9 cellular contexts compared by ENCODE assay signal in the genomic region with DNA sequence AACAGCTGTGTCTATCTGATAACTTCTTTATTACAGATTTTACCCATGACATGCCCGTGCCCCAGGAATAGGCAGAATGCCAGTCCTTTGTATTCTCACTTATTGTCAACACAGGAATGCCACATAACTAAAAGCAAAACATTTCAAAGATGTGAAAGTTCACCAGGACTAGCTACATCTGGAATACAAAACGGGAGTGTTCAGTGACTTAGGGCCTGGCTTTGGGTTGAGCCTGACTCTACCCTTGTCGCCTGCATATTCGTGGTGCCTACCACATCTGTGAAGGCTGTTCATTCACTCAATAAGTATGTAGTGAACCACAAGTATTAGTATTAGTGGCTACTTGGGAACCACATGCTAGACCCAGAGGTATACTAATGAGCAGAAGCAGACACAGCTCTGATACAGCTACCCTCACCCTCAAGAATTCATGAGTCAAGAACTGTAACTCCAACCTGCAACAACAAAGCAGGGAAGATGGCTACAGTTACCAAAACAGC. TPM values are rescaled to one million over a fixed set of nuclear protein-coding genes. Genes with fewer than 3 reads are reported as not detected.
A peak's percentile ranks its signal among the peaks of the same experiment; 100 is the strongest.
DNase-seq lines count a peak whose midpoint lies in the region; ATAC-seq and TF ChIP-seq lines count a peak whose summit lies in the region.
"Had no signal": no experiment of that assay in that cellular context is flagged by ENCODE, and none has a peak within 500 bp of the region (broad histone marks: within the 10 kb centered on the region; RNA-seq: fewer than 3 reads in every experiment).

No MANE protein-coding gene starts in this region.

- H3K4me2 ChIP-seq in trophoblast cell (ENCODE audit: low read length): no peak overlapping the region

- H3K18ac ChIP-seq in trophoblast cell (ENCODE audit: low read length): no peak overlapping the region

- H3K79me1 ChIP-seq in trophoblast cell (ENCODE audit: low read length): no peaks in the 10 kb centered on the region

- H3K4me3 ChIP-seq in AG04450 (ENCODE audit: low read depth, low read length) (no peak overlapping the region), astrocyte of the spinal cord (ENCODE audit: low read depth, low read length) (no peak overlapping the region), trophoblast cell (ENCODE audit: low read depth, low read length) (no peak overlapping the region)
- H3K4me3 ChIP-seq: cardiac muscle cell had no signal

- H4K8ac ChIP-seq in trophoblast cell (ENCODE audit: low read depth, low read length): no peak overlapping the region

- CTCF ChIA-PET in AG04450 (lab: Charles Lee): interaction anchor here (1.2 kb wide), 1 partner anchor 153 kb away, joined by 3 read pairs; no protein-coding TSS in a partner anchor

- no peak overlapping the region for H3K4ac ChIP-seq in trophoblast cell (ENCODE audit: low read depth, low read length)

- H3K14ac ChIP-seq in trophoblast cell (ENCODE audit: low read length): no peak overlapping the region

- no peaks in the 10 kb centered on the region for H3K9me3 ChIP-seq in AG04450 (ENCODE audit: control insufficient read depth, insufficient read depth, low read length)
- no peaks in the 10 kb centered on the region for H3K9me3 ChIP-seq in trophoblast cell (ENCODE audit: insufficient read depth, low read depth, low read length)

- no peaks in the 10 kb centered on the region for H3K36me3 ChIP-seq in trophoblast cell (ENCODE audit: control insufficient read depth in 1 of 2, insufficient read depth in 2 of 2, low read length in 2 of 2)
- H3K36me3 ChIP-seq: cardiac muscle cell had no signal

- H3K79me2 ChIP-seq in trophoblast cell (ENCODE audit: control insufficient read depth, insufficient read depth, low read length, poor library complexity): no peaks in the 10 kb centered on the region

- POLR2A ChIA-PET in AG04450 (lab: Yijun Ruan, JAX): no interaction called here

- no peak overlapping the region for H2AK5ac ChIP-seq in trophoblast cell (ENCODE audit: low read length)

- no peak overlapping the region for H3K9ac ChIP-seq in trophoblast cell (ENCODE audit: low read length)

- H4K91ac ChIP-seq in trophoblast cell (ENCODE audit: low read depth, low read length): no peak overlapping the region

- no peaks in the 10 kb centered on the region for H3K4me1 ChIP-seq in trophoblast cell (ENCODE audit: control insufficient read depth in 1 of 2, insufficient read depth in 2 of 2, low read length in 2 of 2)

- H4K12ac ChIP-seq in trophoblast cell (ENCODE audit: low read depth, low read length): no peak overlapping the region

- H3K27ac ChIP-seq in AG04450 (ENCODE audit: low read depth, low read length) (no peak overlapping the region), trophoblast cell (ENCODE audit: low read depth, low read length) (no peak overlapping the region)
- H3K27ac ChIP-seq: cardiac muscle cell had no signal

- H3K23ac ChIP-seq in trophoblast cell (ENCODE audit: low read length): no peak overlapping the region

- no CpG with 5 or more reads among the region's 4 CpGs for WGBS in trophoblast cell (ENCODE audit: extremely low coverage, insufficient coverage, insufficient read length)

- H2BK5ac ChIP-seq in trophoblast cell (ENCODE audit: low read depth, low read length, poor library complexity): no peak overlapping the region

- H3K27me3 ChIP-seq in AG04450 (ENCODE audit: control insufficient read depth, insufficient read depth, low read length) (no peaks in the 10 kb centered on the region), trophoblast cell (ENCODE audit: insufficient read depth, low read length) (no peaks in the 10 kb centered on the region)
- H3K27me3 ChIP-seq: cardiac muscle cell had no signal

- TF ChIP-seq CTCF in AG04450 (IDR thresholded peaks at IDR 0.05; ENCODE audit: low read depth, low read length) (no peak), astrocyte of the spinal cord (IDR thresholded peaks at IDR 0.05; ENCODE audit: low read depth, low read length) (no peak)

- no peak overlapping the region for H2BK12ac ChIP-seq in trophoblast cell (ENCODE audit: low read length)

- peak; percentile 63 for DNase-seq in AG04450 (ENCODE audit: low read depth, low spot score)
- DNase-seq in astrocyte of the spinal cord (ENCODE audit: low read depth, low spot score): peak; percentile 92
- DNase-seq in trophoblast cell: peak; percentile 64 to 75
- DNase-seq in NCI-H446 (lab: John Stamatoyannopoulos, UW): no peak
- no peak for DNase-seq in nucleus accumbens (lab: John Stamatoyannopoulos, UW)
- no peak for DNase-seq in C1 segment of cervical spinal cord (lab: John Stamatoyannopoulos, UW)

- ATAC-seq in GM18907 (IDR thresholded peaks at IDR 0.05; ENCODE audit: unreplicated experiment) (peak; percentile 77), HG03354 (IDR thresholded peaks at IDR 0.05; ENCODE audit: poor library complexity, severe bottlenecking, unreplicated experiment) (peak; percentile 52)

- H2BK120ac ChIP-seq in trophoblast cell (ENCODE audit: insufficient read depth, low read length, poor library complexity): no peak overlapping the region

- H2AFZ ChIP-seq in trophoblast cell (ENCODE audit: insufficient read depth, low read length, poor library complexity): no peak overlapping the region

- in situ Hi-C loops in astrocyte of the spinal cord (cut with HindIII; ENCODE audit: low sequenced_read_pairs): no loop called here

RNA-seq across cellular contexts. Expression of a gene that starts 2.8 kb away (rescaled TPM):
- polyA plus RNA-seq in AG04450 (2011; rRNA removed): 1.8 and 2.3 TPM in 2 replicates
- polyA minus RNA-seq in AG04450 (2011; rRNA and poly(A)+ RNA removed): 1.8 and 2.2 TPM in 2 replicates
- 11.1 and 12.8 TPM in 2 replicates for polyA plus RNA-seq in trophoblast cell (2013)
- polyA plus RNA-seq: cardiac muscle cell had no signal

Comparison
In these comparisons a context has a peak if more than half of its experiments do, and no peak if none do; other contexts are left out.
1. DNase-seq: peak in AG04450 (single experiment), astrocyte of the spinal cord (single experiment) and trophoblast cell (2 of 2); none in NCI-H446 (0 of 2), nucleus accumbens (0 of 56) and C1 segment of cervical spinal cord (0 of 14).